ENCODE assay signal across 8 cellular contexts in the genomic region with DNA sequence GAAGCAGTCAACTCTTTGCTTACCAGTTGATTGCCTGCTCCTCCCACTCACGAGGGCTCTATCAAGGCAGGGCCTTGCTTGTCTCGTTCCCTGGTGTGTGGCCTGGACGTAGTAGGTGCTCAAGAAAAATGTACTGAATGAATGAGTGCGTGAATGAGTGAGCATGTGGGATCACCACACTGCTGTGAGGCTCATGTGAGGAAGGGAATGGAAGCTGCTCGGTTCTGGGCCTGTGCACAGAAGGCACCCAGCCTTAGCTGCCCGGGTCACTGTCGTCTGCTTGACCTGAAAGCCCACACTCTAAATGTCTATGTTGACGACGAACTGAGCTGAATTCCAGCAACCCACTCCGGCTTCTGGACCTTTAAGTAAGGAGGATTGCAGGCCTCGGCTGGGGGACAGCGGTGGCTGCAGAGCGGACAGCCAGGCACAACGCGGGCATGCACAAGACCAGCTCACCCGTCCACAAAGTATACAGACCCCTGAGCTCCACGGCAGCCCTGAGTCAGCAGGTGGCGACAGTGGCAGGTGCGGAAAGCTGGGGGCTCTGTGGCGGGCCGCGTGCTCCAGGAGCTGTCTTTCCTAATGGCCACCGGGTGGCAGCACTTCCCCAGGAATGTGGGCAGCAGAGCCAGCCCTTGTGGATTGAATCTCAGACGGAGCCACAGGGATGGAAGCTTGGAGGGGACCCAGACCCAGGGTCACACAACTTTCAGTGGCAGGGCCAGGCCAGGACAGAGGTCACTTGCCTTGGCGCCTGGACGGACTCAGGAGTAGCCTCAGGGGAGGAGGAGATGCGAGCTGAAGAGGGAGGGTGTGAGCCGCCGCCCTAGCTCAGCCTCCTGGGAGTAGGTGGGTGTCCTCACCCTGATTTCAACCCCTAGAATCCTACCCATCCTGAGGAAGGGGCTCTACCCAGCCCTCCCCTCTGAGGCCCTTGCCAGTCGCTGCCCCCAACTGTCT. TPM values are rescaled to one million over a fixed set of nuclear protein-coding genes. Genes with fewer than 3 reads are reported as not detected.
A peak's percentile ranks its signal among the peaks of the same experiment; 100 is the strongest.
DNase-seq lines count a peak whose midpoint lies in the region; ATAC-seq lines count a peak whose summit lies in the region.

No MANE protein-coding gene starts in this region.

- no peak overlapping the region for H3K23ac ChIP-seq in mesenchymal stem cell (ENCODE audit: low read length in 2 of 2)

- WGBS in mesenchymal stem cell: 31% methylated on average over 28 of the region's 30 CpGs

- H3K4me3 ChIP-seq in mesenchymal stem cell (ENCODE audit: insufficient read depth in 1 of 2, low read depth in 1 of 2, low read length in 2 of 2): peak overlapping the region in 1 of 2 experiments; percentile 30

- H3K27me3 ChIP-seq in mesenchymal stem cell (ENCODE audit: control insufficient read depth in 1 of 2, insufficient read depth in 1 of 2, low read length in 2 of 2): peaks cover 0 to 32% of the 10 kb centered on the region in 2 experiments

- H2AFZ ChIP-seq in mesenchymal stem cell (ENCODE audit: low read depth, low read length): peak overlapping the region; percentile 54

- no peaks in the 10 kb centered on the region for H3K36me3 ChIP-seq in mesenchymal stem cell (ENCODE audit: control insufficient read depth in 1 of 2, insufficient read depth in 2 of 2, low read depth in 1 of 2, low read length in 2 of 2)

- no peak overlapping the region for H3K4ac ChIP-seq in mesenchymal stem cell (ENCODE audit: low read depth in 1 of 2, low read length in 2 of 2)

- H3K18ac ChIP-seq in mesenchymal stem cell (ENCODE audit: low read depth in 1 of 2, low read length in 2 of 2): no peak overlapping the region

- ATAC-seq in effector memory CD8-positive, alpha-beta T cell (replicated peaks): peak; percentile 74
- ATAC-seq in HG02840 (IDR thresholded peaks at IDR 0.05; ENCODE audit: low FRiP score, unreplicated experiment): no peak

- H2BK15ac ChIP-seq in mesenchymal stem cell (ENCODE audit: low read depth, poor library complexity, severe bottlenecking): no peak overlapping the region

- H3K4me1 ChIP-seq in mesenchymal stem cell (ENCODE audit: control insufficient read depth, insufficient read depth, low read depth, low read length): peaks cover 5% of the 10 kb centered on the region

- H3K4me3 Mint-ChIP-seq in effector memory CD8-positive, alpha-beta T cell: no peak overlapping the region

- no peak overlapping the region for H2BK5ac ChIP-seq in mesenchymal stem cell (ENCODE audit: low read depth, low read length, poor library complexity, severe bottlenecking)

- peaks cover 6 to 12% of the 10 kb centered on the region in 2 donors for H3K4me1 Mint-ChIP-seq in effector memory CD8-positive, alpha-beta T cell (ENCODE audit: low read depth in 2 of 2)

- no peak overlapping the region for H3K27ac Mint-ChIP-seq in effector memory CD8-positive, alpha-beta T cell

- no peak overlapping the region for H3K14ac ChIP-seq in mesenchymal stem cell (ENCODE audit: low read length in 2 of 2)

- peak overlapping the region; percentile 23 for H3K4me2 ChIP-seq in mesenchymal stem cell (ENCODE audit: low read length, poor library complexity, severe bottlenecking)

- no peak overlapping the region for H4K8ac ChIP-seq in mesenchymal stem cell (ENCODE audit: low read length)

- no peak overlapping the region for H3K27ac ChIP-seq in mesenchymal stem cell (ENCODE audit: low read length, poor library complexity, severe bottlenecking)

- DNase-seq in G401 (ENCODE audit: low spot score): peak; percentile 89
- peak; percentile 95 for DNase-seq in HuH-7 (ENCODE audit: low spot score)
- peak; percentile 72 for DNase-seq in NOMO-1 treated with DMSO at 0.1 percent for 48 hours (lab: John Stamatoyannopoulos, UW; ENCODE audit: unreplicated experiment)
- DNase-seq in activated CD8-positive, alpha-beta memory T cell treated with anti-CD3 and anti-CD28 coated beads for 4 hours (ENCODE audit: low read depth in 2 of 2): peak; percentile 57 to 59
- peak; percentile 72 to 77 (median 73) for DNase-seq in effector memory CD8-positive, alpha-beta T cell
- DNase-seq in mesenchymal stem cell: peak; percentile 78
- peak; percentile 59 to 66 for DNase-seq in stimulated activated CD8-positive, alpha-beta memory T cell treated with anti-CD3 and anti-CD28 coated beads, Interleukin-2, amount 100 ng/mL, for 1 hour (ENCODE audit: low read depth in 2 of 2)

- no peaks in the 10 kb centered on the region for H3K9me3 Mint-ChIP-seq in effector memory CD8-positive, alpha-beta T cell

- peaks cover 0 to 9% of the 10 kb centered on the region in 2 donors for H3K27me3 Mint-ChIP-seq in effector memory CD8-positive, alpha-beta T cell

- H3K36me3 Mint-ChIP-seq in effector memory CD8-positive, alpha-beta T cell (ENCODE audit: insufficient read depth): peaks cover 13% of the 10 kb centered on the region

- H2AK5ac ChIP-seq in mesenchymal stem cell (ENCODE audit: low read length, severe bottlenecking): no peak overlapping the region

- H2BK12ac ChIP-seq in mesenchymal stem cell (ENCODE audit: low read length in 2 of 2): peak overlapping the region; percentile 35 to 43

- peak overlapping the region; percentile 9 for H4K91ac ChIP-seq in mesenchymal stem cell (ENCODE audit: low read length)

- H3K9me3 ChIP-seq in mesenchymal stem cell (ENCODE audit: control insufficient read depth, low read length): no peaks in the 10 kb centered on the region

- no peak overlapping the region for H2BK120ac ChIP-seq in mesenchymal stem cell (ENCODE audit: low read depth, low read length)

- in situ Hi-C loops in G401 (cut with HindIII; ENCODE audit: low sequenced_read_pairs): no loop called here

- no peaks in the 10 kb centered on the region for H3K79me1 ChIP-seq in mesenchymal stem cell (replicated peaks; ENCODE audit: low read length, poor library complexity, severe bottlenecking)

- H3K9ac ChIP-seq in mesenchymal stem cell (ENCODE audit: low read length): peak overlapping the region; percentile 43

RNA-seq across cellular contexts. Expression of gene PICK1, which starts 5.0 kb away (rescaled TPM):
- 23.3 and 35.1 TPM in 2 replicates for total RNA-seq in G401 (2014; rRNA removed; shearing (Covaris generic))
- polyA plus RNA-seq in mesenchymal stem cell (2013, experiment 1 of 2): 5.7 TPM
- 5.9 TPM for polyA plus RNA-seq in mesenchymal stem cell (2013, experiment 2 of 2)

RNA-seq across cellular contexts. Expression of gene SLC16A8, which starts 31.8 kb away (rescaled TPM):
- not detected in 2 replicates for total RNA-seq in G401 (2014; rRNA removed; shearing (Covaris generic))
- polyA plus RNA-seq in mesenchymal stem cell (2013, experiment 1 of 2): not detected
- not detected for polyA plus RNA-seq in mesenchymal stem cell (2013, experiment 2 of 2)

RNA-seq across cellular contexts. Expression of gene BAIAP2L2, which starts 58.3 kb away (rescaled TPM):
- 0.20 and 0.55 TPM in 2 replicates for total RNA-seq in G401 (2014; rRNA removed; shearing (Covaris generic))
- polyA plus RNA-seq in mesenchymal stem cell (2013, experiment 1 of 2): 0.33 TPM
- 0.30 TPM for polyA plus RNA-seq in mesenchymal stem cell (2013, experiment 2 of 2)
